Comparison of ENCODE assay signal across 7 cellular contexts in the genomic region with DNA sequence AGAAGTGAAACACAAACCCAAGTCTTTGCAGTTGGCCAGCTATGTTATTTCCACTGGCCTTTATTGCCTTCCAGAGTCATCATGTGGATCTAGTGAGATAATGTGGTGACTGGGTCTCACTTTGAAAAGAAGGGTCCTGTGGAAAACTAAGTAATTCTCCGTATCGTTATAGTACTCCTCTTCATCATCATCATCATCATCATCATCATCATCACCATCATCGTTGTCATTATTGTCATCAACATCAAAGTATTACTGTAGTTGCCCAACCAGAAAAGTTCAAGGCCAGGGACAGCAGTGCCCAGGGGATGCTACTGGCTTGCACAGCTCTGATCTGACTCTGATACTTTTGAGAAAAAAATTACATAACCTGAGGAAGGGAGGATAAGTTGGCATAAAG.
"Had no signal": no experiment of that assay in that cellular context is flagged by ENCODE, and none has a peak within 500 bp of the region (broad histone marks: within the 10 kb centered on the region; RNA-seq: fewer than 3 reads in every experiment).

No MANE protein-coding gene starts in this region.

- H3K4me3 Mint-ChIP-seq: IgD-negative memory B cell had no signal

- H3K36me3 Mint-ChIP-seq: IgD-negative memory B cell had no signal

- H3K4me3 ChIP-seq: K562 had no signal

- H3K27ac Mint-ChIP-seq: IgD-negative memory B cell had no signal

- ATAC-seq: K562 had no signal

- FAIRE-seq: HTR-8/SVneo, K562 had no signal

- H3K27me3 Mint-ChIP-seq: IgD-negative memory B cell had no signal

- DNase-seq: IMR-90, KBM-7, KG1 had no signal

- H3K27ac ChIP-seq: HL-60 had no signal
